Comparison of ENCODE assay signal across 1 cellular context in the genomic region with DNA sequence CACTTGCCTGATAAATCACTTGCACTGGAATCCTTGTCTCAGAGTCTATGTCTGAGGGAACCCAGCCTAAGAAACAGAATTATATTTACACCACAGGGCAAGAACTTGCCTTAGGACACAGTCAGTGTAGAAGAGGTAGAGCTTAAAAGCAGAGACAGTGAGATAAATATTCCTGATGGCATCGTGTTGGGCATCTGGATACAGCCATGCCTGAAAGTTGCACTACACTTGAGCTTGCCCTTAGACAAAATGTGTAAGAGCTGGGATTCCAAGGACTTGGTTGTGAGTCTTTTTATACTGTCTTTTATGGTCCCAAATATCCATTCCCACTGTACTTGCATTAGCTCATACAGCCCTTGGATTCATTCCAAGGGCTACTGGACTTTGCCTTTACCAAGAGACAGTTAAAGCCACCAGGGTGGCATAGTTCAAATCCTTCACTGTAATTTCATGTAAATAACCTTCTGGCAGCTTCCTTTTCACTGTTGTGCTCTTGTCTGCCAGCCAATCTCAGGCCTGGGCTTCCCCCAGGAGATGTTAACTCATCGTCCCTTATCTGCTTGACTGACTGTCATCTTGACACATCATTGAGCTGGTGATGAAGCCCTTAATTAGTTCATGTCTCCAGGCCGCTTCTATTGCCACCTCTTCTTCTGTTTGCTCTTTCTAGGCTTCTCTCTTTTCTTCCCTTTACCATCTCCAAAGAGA.
TF ChIP-seq lines count a peak whose summit lies in the region.

No MANE protein-coding gene starts in this region.

TF ChIP-seq in HepG2, 621 proteins besides CTCF, POLR2A, EP300 and RAD21 (continued from another document and continues in another):
- TF ChIP-seq, protein P1, sequence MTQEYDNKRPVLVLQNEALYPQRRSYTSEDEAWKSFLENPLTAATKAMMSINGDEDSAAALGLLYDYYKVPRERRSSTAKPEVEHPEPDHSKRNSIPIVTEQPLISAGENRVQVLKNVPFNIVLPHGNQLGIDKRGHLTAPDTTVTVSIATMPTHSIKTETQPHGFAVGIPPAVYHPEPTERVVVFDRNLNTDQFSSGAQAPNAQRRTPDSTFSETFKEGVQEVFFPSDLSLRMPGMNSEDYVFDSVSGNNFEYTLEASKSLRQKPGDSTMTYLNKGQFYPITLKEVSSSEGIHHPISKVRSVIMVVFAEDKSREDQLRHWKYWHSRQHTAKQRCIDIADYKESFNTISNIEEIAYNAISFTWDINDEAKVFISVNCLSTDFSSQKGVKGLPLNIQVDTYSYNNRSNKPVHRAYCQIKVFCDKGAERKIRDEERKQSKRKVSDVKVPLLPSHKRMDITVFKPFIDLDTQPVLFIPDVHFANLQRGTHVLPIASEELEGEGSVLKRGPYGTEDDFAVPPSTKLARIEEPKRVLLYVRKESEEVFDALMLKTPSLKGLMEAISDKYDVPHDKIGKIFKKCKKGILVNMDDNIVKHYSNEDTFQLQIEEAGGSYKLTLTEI (CRISPR knock-in tag; conservative IDR thresholded peaks at IDR 0.05), result no peak
- TF ChIP-seq, protein P2, sequence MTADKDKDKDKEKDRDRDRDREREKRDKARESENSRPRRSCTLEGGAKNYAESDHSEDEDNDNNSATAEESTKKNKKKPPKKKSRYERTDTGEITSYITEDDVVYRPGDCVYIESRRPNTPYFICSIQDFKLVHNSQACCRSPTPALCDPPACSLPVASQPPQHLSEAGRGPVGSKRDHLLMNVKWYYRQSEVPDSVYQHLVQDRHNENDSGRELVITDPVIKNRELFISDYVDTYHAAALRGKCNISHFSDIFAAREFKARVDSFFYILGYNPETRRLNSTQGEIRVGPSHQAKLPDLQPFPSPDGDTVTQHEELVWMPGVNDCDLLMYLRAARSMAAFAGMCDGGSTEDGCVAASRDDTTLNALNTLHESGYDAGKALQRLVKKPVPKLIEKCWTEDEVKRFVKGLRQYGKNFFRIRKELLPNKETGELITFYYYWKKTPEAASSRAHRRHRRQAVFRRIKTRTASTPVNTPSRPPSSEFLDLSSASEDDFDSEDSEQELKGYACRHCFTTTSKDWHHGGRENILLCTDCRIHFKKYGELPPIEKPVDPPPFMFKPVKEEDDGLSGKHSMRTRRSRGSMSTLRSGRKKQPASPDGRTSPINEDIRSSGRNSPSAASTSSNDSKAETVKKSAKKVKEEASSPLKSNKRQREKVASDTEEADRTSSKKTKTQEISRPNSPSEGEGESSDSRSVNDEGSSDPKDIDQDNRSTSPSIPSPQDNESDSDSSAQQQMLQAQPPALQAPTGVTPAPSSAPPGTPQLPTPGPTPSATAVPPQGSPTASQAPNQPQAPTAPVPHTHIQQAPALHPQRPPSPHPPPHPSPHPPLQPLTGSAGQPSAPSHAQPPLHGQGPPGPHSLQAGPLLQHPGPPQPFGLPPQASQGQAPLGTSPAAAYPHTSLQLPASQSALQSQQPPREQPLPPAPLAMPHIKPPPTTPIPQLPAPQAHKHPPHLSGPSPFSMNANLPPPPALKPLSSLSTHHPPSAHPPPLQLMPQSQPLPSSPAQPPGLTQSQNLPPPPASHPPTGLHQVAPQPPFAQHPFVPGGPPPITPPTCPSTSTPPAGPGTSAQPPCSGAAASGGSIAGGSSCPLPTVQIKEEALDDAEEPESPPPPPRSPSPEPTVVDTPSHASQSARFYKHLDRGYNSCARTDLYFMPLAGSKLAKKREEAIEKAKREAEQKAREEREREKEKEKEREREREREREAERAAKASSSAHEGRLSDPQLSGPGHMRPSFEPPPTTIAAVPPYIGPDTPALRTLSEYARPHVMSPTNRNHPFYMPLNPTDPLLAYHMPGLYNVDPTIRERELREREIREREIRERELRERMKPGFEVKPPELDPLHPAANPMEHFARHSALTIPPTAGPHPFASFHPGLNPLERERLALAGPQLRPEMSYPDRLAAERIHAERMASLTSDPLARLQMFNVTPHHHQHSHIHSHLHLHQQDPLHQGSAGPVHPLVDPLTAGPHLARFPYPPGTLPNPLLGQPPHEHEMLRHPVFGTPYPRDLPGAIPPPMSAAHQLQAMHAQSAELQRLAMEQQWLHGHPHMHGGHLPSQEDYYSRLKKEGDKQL (CRISPR knock-in tag; IDR thresholded peaks at IDR 0.05; ENCODE audit: low read depth), result no peak
- TF ChIP-seq SNAI1 (CRISPR knock-in tag; IDR thresholded peaks at IDR 0.05; ENCODE audit: borderline replicate concordance) (no peak), CHCHD3 (CRISPR knock-in tag; IDR thresholded peaks at IDR 0.05) (no peak), TBL1XR1 (IDR thresholded peaks at IDR 0.05; ENCODE audit: borderline replicate concordance, low read length, partially characterized antibody) (no peak), SOX5 (CRISPR knock-in tag; IDR thresholded peaks at IDR 0.05; ENCODE audit: borderline replicate concordance) (peak; percentile 60; the same call in 1 of the 2 replicates), ZNF350 (CRISPR knock-in tag; IDR thresholded peaks at IDR 0.05; ENCODE audit: borderline replicate concordance, low read depth) (no peak), BCL6 (CRISPR knock-in tag; IDR thresholded peaks at IDR 0.05) (peak; percentile 22; the same call in 1 of the 2 replicates), RORA (CRISPR knock-in tag; IDR thresholded peaks at IDR 0.05) (no peak), ZNF615 (CRISPR knock-in tag; IDR thresholded peaks at IDR 0.05; ENCODE audit: borderline replicate concordance) (no peak), HIVEP1 (CRISPR knock-in tag; IDR thresholded peaks at IDR 0.05) (no peak), ZNF564 (CRISPR knock-in tag; IDR thresholded peaks at IDR 0.05) (no peak), PHF5A (CRISPR knock-in tag; IDR thresholded peaks at IDR 0.05; ENCODE audit: low read depth, unreplicated experiment) (no peak), GATA4 (IDR thresholded peaks at IDR 0.05; ENCODE audit: borderline replicate concordance, low read depth) (no peak), NCOA5 (CRISPR knock-in tag; IDR thresholded peaks at IDR 0.05) (no peak), HDAC1 (CRISPR knock-in tag; IDR thresholded peaks at IDR 0.05) (no peak), ZNF143 (CRISPR knock-in tag; IDR thresholded peaks at IDR 0.05) (no peak), PAF1 (CRISPR knock-in tag; IDR thresholded peaks at IDR 0.05) (no peak), ATF1 (CRISPR knock-in tag; IDR thresholded peaks at IDR 0.05) (no peak), ZNF713 (CRISPR knock-in tag; IDR thresholded peaks at IDR 0.05) (no peak), NFRKB (IDR thresholded peaks at IDR 0.05) (no peak)
- TF ChIP-seq, protein P3, sequence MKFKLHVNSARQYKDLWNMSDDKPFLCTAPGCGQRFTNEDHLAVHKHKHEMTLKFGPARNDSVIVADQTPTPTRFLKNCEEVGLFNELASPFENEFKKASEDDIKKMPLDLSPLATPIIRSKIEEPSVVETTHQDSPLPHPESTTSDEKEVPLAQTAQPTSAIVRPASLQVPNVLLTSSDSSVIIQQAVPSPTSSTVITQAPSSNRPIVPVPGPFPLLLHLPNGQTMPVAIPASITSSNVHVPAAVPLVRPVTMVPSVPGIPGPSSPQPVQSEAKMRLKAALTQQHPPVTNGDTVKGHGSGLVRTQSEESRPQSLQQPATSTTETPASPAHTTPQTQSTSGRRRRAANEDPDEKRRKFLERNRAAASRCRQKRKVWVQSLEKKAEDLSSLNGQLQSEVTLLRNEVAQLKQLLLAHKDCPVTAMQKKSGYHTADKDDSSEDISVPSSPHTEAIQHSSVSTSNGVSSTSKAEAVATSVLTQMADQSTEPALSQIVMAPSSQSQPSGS (CRISPR knock-in tag; IDR thresholded peaks at IDR 0.05), result no peak
- TF ChIP-seq, protein P4, sequence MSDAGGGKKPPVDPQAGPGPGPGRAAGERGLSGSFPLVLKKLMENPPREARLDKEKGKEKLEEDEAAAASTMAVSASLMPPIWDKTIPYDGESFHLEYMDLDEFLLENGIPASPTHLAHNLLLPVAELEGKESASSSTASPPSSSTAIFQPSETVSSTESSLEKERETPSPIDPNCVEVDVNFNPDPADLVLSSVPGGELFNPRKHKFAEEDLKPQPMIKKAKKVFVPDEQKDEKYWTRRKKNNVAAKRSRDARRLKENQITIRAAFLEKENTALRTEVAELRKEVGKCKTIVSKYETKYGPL (CRISPR knock-in tag; IDR thresholded peaks at IDR 0.05), result no peak
- TF ChIP-seq, protein P5, sequence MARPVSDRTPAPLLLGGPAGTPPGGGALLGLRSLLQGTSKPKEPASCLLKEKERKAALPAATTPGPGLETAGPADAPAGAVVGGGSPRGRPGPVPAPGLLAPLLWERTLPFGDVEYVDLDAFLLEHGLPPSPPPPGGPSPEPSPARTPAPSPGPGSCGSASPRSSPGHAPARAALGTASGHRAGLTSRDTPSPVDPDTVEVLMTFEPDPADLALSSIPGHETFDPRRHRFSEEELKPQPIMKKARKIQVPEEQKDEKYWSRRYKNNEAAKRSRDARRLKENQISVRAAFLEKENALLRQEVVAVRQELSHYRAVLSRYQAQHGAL (CRISPR knock-in tag; IDR thresholded peaks at IDR 0.05; ENCODE audit: not compliant biosample characterization), result no peak
- TF ChIP-seq, protein P6, sequence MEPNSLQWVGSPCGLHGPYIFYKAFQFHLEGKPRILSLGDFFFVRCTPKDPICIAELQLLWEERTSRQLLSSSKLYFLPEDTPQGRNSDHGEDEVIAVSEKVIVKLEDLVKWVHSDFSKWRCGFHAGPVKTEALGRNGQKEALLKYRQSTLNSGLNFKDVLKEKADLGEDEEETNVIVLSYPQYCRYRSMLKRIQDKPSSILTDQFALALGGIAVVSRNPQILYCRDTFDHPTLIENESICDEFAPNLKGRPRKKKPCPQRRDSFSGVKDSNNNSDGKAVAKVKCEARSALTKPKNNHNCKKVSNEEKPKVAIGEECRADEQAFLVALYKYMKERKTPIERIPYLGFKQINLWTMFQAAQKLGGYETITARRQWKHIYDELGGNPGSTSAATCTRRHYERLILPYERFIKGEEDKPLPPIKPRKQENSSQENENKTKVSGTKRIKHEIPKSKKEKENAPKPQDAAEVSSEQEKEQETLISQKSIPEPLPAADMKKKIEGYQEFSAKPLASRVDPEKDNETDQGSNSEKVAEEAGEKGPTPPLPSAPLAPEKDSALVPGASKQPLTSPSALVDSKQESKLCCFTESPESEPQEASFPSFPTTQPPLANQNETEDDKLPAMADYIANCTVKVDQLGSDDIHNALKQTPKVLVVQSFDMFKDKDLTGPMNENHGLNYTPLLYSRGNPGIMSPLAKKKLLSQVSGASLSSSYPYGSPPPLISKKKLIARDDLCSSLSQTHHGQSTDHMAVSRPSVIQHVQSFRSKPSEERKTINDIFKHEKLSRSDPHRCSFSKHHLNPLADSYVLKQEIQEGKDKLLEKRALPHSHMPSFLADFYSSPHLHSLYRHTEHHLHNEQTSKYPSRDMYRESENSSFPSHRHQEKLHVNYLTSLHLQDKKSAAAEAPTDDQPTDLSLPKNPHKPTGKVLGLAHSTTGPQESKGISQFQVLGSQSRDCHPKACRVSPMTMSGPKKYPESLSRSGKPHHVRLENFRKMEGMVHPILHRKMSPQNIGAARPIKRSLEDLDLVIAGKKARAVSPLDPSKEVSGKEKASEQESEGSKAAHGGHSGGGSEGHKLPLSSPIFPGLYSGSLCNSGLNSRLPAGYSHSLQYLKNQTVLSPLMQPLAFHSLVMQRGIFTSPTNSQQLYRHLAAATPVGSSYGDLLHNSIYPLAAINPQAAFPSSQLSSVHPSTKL (CRISPR knock-in tag; IDR thresholded peaks at IDR 0.05), result peak; percentile 75
- TF ChIP-seq, protein P7, sequence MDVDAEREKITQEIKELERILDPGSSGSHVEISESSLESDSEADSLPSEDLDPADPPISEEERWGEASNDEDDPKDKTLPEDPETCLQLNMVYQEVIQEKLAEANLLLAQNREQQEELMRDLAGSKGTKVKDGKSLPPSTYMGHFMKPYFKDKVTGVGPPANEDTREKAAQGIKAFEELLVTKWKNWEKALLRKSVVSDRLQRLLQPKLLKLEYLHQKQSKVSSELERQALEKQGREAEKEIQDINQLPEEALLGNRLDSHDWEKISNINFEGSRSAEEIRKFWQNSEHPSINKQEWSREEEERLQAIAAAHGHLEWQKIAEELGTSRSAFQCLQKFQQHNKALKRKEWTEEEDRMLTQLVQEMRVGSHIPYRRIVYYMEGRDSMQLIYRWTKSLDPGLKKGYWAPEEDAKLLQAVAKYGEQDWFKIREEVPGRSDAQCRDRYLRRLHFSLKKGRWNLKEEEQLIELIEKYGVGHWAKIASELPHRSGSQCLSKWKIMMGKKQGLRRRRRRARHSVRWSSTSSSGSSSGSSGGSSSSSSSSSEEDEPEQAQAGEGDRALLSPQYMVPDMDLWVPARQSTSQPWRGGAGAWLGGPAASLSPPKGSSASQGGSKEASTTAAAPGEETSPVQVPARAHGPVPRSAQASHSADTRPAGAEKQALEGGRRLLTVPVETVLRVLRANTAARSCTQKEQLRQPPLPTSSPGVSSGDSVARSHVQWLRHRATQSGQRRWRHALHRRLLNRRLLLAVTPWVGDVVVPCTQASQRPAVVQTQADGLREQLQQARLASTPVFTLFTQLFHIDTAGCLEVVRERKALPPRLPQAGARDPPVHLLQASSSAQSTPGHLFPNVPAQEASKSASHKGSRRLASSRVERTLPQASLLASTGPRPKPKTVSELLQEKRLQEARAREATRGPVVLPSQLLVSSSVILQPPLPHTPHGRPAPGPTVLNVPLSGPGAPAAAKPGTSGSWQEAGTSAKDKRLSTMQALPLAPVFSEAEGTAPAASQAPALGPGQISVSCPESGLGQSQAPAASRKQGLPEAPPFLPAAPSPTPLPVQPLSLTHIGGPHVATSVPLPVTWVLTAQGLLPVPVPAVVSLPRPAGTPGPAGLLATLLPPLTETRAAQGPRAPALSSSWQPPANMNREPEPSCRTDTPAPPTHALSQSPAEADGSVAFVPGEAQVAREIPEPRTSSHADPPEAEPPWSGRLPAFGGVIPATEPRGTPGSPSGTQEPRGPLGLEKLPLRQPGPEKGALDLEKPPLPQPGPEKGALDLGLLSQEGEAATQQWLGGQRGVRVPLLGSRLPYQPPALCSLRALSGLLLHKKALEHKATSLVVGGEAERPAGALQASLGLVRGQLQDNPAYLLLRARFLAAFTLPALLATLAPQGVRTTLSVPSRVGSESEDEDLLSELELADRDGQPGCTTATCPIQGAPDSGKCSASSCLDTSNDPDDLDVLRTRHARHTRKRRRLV (CRISPR knock-in tag; IDR thresholded peaks at IDR 0.05), result no peak
- TF ChIP-seq, protein P8, sequence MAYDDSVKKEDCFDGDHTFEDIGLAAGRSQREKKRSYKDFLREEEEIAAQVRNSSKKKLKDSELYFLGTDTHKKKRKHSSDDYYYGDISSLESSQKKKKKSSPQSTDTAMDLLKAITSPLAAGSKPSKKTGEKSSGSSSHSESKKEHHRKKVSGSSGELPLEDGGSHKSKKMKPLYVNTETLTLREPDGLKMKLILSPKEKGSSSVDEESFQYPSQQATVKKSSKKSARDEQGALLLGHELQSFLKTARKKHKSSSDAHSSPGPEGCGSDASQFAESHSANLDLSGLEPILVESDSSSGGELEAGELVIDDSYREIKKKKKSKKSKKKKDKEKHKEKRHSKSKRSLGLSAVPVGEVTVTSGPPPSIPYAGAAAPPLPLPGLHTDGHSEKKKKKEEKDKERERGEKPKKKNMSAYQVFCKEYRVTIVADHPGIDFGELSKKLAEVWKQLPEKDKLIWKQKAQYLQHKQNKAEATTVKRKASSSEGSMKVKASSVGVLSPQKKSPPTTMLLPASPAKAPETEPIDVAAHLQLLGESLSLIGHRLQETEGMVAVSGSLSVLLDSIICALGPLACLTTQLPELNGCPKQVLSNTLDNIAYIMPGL (CRISPR knock-in tag; IDR thresholded peaks at IDR 0.05; ENCODE audit: borderline replicate concordance in 1 of 2, low read depth in 1 of 2), result no peak
